ENCODE assay signal across 20 cellular contexts in genomic region chr20:19838981-19839576, GRCh38.
A peak's percentile ranks its signal among the peaks of the same experiment; 100 is the strongest.
DNase-seq lines count a peak whose midpoint lies in the region; ATAC-seq and TF ChIP-seq lines count a peak whose summit lies in the region.
"Had no signal": no experiment of that assay in that cellular context is flagged by ENCODE, and none has a peak within 500 bp of the region (broad histone marks: within the 10 kb centered on the region; RNA-seq: fewer than 3 reads in every experiment).

No MANE protein-coding gene starts in this region.

- no peak overlapping the region for H2BK12ac ChIP-seq in neuronal stem cell (ENCODE audit: low read length)

- no peak overlapping the region for H4K8ac ChIP-seq in neuronal stem cell (ENCODE audit: low read depth, low read length)

- no peak overlapping the region for H3K27ac ChIP-seq in HCT116 (ENCODE audit: low read depth, low read length)
- H3K27ac ChIP-seq in dorsolateral prefrontal cortex, result peak overlapping the region in 42 of 59 donors; percentile 10 to 84 (median 50)
- no peak overlapping the region for H3K27ac ChIP-seq in neuronal stem cell (replicated peaks; ENCODE audit: low read length)
- H3K27ac ChIP-seq: GM23248, HL-60 had no signal

- H3K18ac ChIP-seq in neuronal stem cell (ENCODE audit: low read length), result peak overlapping the region; percentile 23

- H3K9me2 ChIP-seq in HCT116 (ENCODE audit: insufficient read depth), result no peaks in the 10 kb centered on the region

- no peaks in the 10 kb centered on the region for H3K79me2 ChIP-seq in HCT116 (ENCODE audit: insufficient read depth, low read length)

- no peak overlapping the region for H2AFZ ChIP-seq in HCT116 (ENCODE audit: low read depth, low read length, poor library complexity, severe bottlenecking)
- H2AFZ ChIP-seq in neuronal stem cell (ENCODE audit: low read length), result no peak overlapping the region
- H2AFZ ChIP-seq: GM23248 had no signal

- peak overlapping the region; percentile 32 for H2BK5ac ChIP-seq in neuronal stem cell (ENCODE audit: low read length)

- DNase-seq in COLO829 (ENCODE audit: low spot score), result peak; percentile 84
- no peak for DNase-seq in HCT116 (ENCODE audit: low read depth, low spot score)
- DNase-seq in dorsolateral prefrontal cortex, result no peak
- DNase-seq in neuronal stem cell (ENCODE audit: low spot score), result no peak
- no peak for DNase-seq in natural killer cell
- no peak for DNase-seq in HEK293T (ENCODE audit: extremely low spot score)
- no peak for DNase-seq in NCI-H2227 treated with DMSO at 0.1 percent for 48 hours (lab: John Stamatoyannopoulos, UW)
- DNase-seq: ACHN; BE2C; C1 segment of cervical spinal cord; Caco-2; CD4-positive, CD25-positive, alpha-beta regulatory T cell; CD8-positive, alpha-beta memory T cell; DMS79; GDM1; GM23248; H7; IMR-90 had no signal

- H3K27me3 ChIP-seq in HCT116 (ENCODE audit: insufficient read depth, low read length) (no peaks in the 10 kb centered on the region), dorsolateral prefrontal cortex (no peaks in the 10 kb centered on the region), neuronal stem cell (ENCODE audit: control insufficient read depth in 3 of 3, insufficient read depth in 3 of 3, low read depth in 1 of 3, low read length in 3 of 3) (no peaks in the 10 kb centered on the region)

- POLR2A ChIA-PET in HCT116 (lab: Charles Lee), result no interaction called here
- POLR2A ChIA-PET in HEK293T (lab: Yijun Ruan, JAX), result no interaction called here

- TF ChIP-seq RAD21 in HCT116 (IDR thresholded peaks at IDR 0.05; ENCODE audit: low read depth), result no peak

- H2AK5ac ChIP-seq in neuronal stem cell (ENCODE audit: low read depth, low read length), result peak overlapping the region; percentile 9

- no peak overlapping the region for H3K4me3 ChIP-seq in HCT116 (replicated peaks in 1 of 2; ENCODE audit: low read depth in 1 of 2, low read length in 2 of 2)
- H3K4me3 ChIP-seq in dorsolateral prefrontal cortex, result no peak overlapping the region
- no peak overlapping the region for H3K4me3 ChIP-seq in neuronal stem cell (ENCODE audit: low read length in 2 of 2)
- H3K4me3 ChIP-seq: GM23248, K562 had no signal

- H3K79me1 ChIP-seq in neuronal stem cell (ENCODE audit: low read depth, low read length), result no peaks in the 10 kb centered on the region

- no peak overlapping the region for H3K23ac ChIP-seq in neuronal stem cell (ENCODE audit: low read depth, low read length, poor library complexity)

- H3K4me1 ChIP-seq in HCT116 (ENCODE audit: control insufficient read depth in 1 of 2, insufficient read depth in 2 of 2, low read length in 2 of 2) (no peaks in the 10 kb centered on the region), neuronal stem cell (ENCODE audit: control insufficient read depth in 2 of 2, insufficient read depth in 1 of 2, low read depth in 1 of 2, low read length in 2 of 2) (peaks cover 2 to 5% of the 10 kb centered on the region in 2 donors)
- H3K4me1 ChIP-seq: BE2C had no signal

- H4K91ac ChIP-seq in neuronal stem cell (ENCODE audit: low read depth, low read length, poor library complexity), result no peak overlapping the region

- no peaks in the 10 kb centered on the region for H4K20me1 ChIP-seq in HCT116 (ENCODE audit: insufficient read depth)

- H3K4ac ChIP-seq in neuronal stem cell (ENCODE audit: low read length), result no peak overlapping the region

- H3K14ac ChIP-seq in neuronal stem cell (ENCODE audit: low read length), result no peak overlapping the region

- no peak overlapping the region for H3K27ac Mint-ChIP-seq in natural killer cell
- H3K27ac Mint-ChIP-seq: CD4-positive, CD25-positive, alpha-beta regulatory T cell; CD8-positive, alpha-beta memory T cell had no signal

- H3K36me3 Mint-ChIP-seq in natural killer cell, result no peaks in the 10 kb centered on the region
- H3K36me3 Mint-ChIP-seq: CD4-positive, CD25-positive, alpha-beta regulatory T cell; CD8-positive, alpha-beta memory T cell had no signal

- H3K9me3 ChIP-seq in HCT116 (ENCODE audit: control insufficient read depth in 1 of 2, insufficient read depth in 1 of 2, low read depth in 1 of 2, low read length in 2 of 2) (no peaks in the 10 kb centered on the region), neuronal stem cell (replicated peaks in 1 of 2; ENCODE audit: control insufficient read depth in 2 of 2, insufficient read depth in 1 of 2, low read depth in 1 of 2, low read length in 2 of 2) (no peaks in the 10 kb centered on the region)
- H3K9me3 ChIP-seq: BE2C had no signal

- H3K9me3 Mint-ChIP-seq in natural killer cell, result no peaks in the 10 kb centered on the region

- H3K4me2 ChIP-seq in HCT116 (ENCODE audit: low read length) (no peak overlapping the region), neuronal stem cell (ENCODE audit: insufficient read depth, low read length, poor library complexity, severe bottlenecking) (no peak overlapping the region)

- no peak for TF ChIP-seq POLR2A in HCT116 (IDR thresholded peaks at IDR 0.05; ENCODE audit: borderline replicate concordance, extremely low read depth, insufficient read depth, insufficient read length)

- BruUV-seq in HCT116 (replicated peaks; lab: Mats Ljungman, UMichigan), result no TSS peak

- no peak overlapping the region for H2BK15ac ChIP-seq in neuronal stem cell (ENCODE audit: low read length)

- RAD21 ChIA-PET in HCT116 (lab: Charles Lee; ENCODE audit: low non-redundant PET in 1 of 2, low total read pairs in 2 of 2, uncharacterized antibody in 2 of 2, unreplicated experiment in 2 of 2), result no interaction called here

- H2BK120ac ChIP-seq in neuronal stem cell (ENCODE audit: low read depth, low read length), result no peak overlapping the region

- H3K9ac ChIP-seq in HCT116 (ENCODE audit: low read length) (no peak overlapping the region), neuronal stem cell (ENCODE audit: low read depth, low read length, poor library complexity) (no peak overlapping the region)
- H3K9ac ChIP-seq: GM23248 had no signal

- no CpG with 5 or more reads among the region's 9 CpGs for WGBS in neuronal stem cell (ENCODE audit: extremely low coverage in 2 of 2, insufficient read length in 2 of 2, insufficient replicate concordance in 1 of 2), 2 donors

- CTCF ChIA-PET in HCT116 (lab: Charles Lee), result interaction anchor here (1.1 kb wide), 1 partner anchor 11 kb away, joined by 3 read pairs; no protein-coding TSS in a partner anchor
- CTCF ChIA-PET in HEK293T (lab: Yijun Ruan, JAX), result no interaction called here

- no peak overlapping the region for H3K4me3 Mint-ChIP-seq in natural killer cell
- H3K4me3 Mint-ChIP-seq: CD4-positive, CD25-positive, alpha-beta regulatory T cell; CD8-positive, alpha-beta memory T cell had no signal

- H3K36me3 ChIP-seq in HCT116 (ENCODE audit: control insufficient read depth in 1 of 2, insufficient read depth in 2 of 2, low read length in 2 of 2), result no peaks in the 10 kb centered on the region
- H3K36me3 ChIP-seq in neuronal stem cell (replicated peaks in 1 of 2; ENCODE audit: control insufficient read depth in 2 of 2, insufficient read depth in 2 of 2, low read length in 2 of 2), result no peaks in the 10 kb centered on the region
- H3K36me3 ChIP-seq: BE2C had no signal

- intact Hi-C loops in HCT116 (cut with micrococcal nuclease), result no loop called here
- intact Hi-C loops in dorsolateral prefrontal cortex (cut with DNase I), result loop anchor here in 1 of 2 donors (5.0 kb wide), 2 partner anchors 48 to 158 kb away; no protein-coding TSS in a partner anchor
- intact Hi-C loops in natural killer cell (cut with micrococcal nuclease), result no loop called here

- ATAC-seq in HCT116, result peak; percentile 67; the same call in 1 of the 2 replicates
- no peak for ATAC-seq in natural killer cell
- ATAC-seq: K562 had no signal

- no peak for TF ChIP-seq CTCF in HCT116 (IDR thresholded peaks at IDR 0.05 in 2 of 3, conservative IDR thresholded peaks at IDR 0.05 in 1 of 3; ENCODE audit: borderline replicate concordance in 1 of 3, insufficient read depth in 1 of 3, low read depth in 2 of 3, low read length in 2 of 3)
- no peak for TF ChIP-seq CTCF in dorsolateral prefrontal cortex (IDR thresholded peaks at IDR 0.05 in 54 of 56, conservative IDR thresholded peaks at IDR 0.05 in 2 of 56; ENCODE audit: low read depth in 1 of 56, partially characterized antibody in 56 of 56)
- no peak for TF ChIP-seq CTCF in natural killer cell (IDR thresholded peaks at IDR 0.05)

- H3K4me1 Mint-ChIP-seq in natural killer cell, result no peaks in the 10 kb centered on the region
- H3K4me1 Mint-ChIP-seq: CD8-positive, alpha-beta memory T cell had no signal

- H3K27me3 Mint-ChIP-seq in natural killer cell (ENCODE audit: low read depth in 2 of 2), result no peaks in the 10 kb centered on the region

TF ChIP-seq in HCT116, 20 proteins besides CTCF, POLR2A, EP300 and RAD21 (continues in another document):
- TF ChIP-seq SP1 (IDR thresholded peaks at IDR 0.05; ENCODE audit: low read depth), result no peak

TF ChIP-seq in HEK293T, 16 proteins besides CTCF, POLR2A, EP300 and RAD21:
- TF ChIP-seq SUZ12 (IDR thresholded peaks at IDR 0.05) (no peak), PKNOX1 (IDR thresholded peaks at IDR 0.05) (no peak), ARNT (IDR thresholded peaks at IDR 0.05) (no peak), ZNF384 (IDR thresholded peaks at IDR 0.05) (no peak), FOXM1 (IDR thresholded peaks at IDR 0.05; ENCODE audit: borderline replicate concordance) (no peak), ELF4 (IDR thresholded peaks at IDR 0.05) (no peak), CTBP1 (IDR thresholded peaks at IDR 0.05; ENCODE audit: borderline replicate concordance) (no peak), FOXA1 (IDR thresholded peaks at IDR 0.05) (no peak), LEF1 (IDR thresholded peaks at IDR 0.05; ENCODE audit: borderline replicate concordance) (no peak)

Comparison
In these comparisons a context has a peak if more than half of its experiments do, and no peak if none do; other contexts are left out.
1. H3K27ac ChIP-seq: peak in dorsolateral prefrontal cortex (42 of 59); none in HCT116 (single experiment) and neuronal stem cell (single experiment).